9 cellular contexts compared by ENCODE assay signal in genomic region chr4:101102114-101102752, GRCh38.
A peak's percentile ranks its signal among the peaks of the same experiment; 100 is the strongest.
DNase-seq lines count a peak whose midpoint lies in the region; ATAC-seq and TF ChIP-seq lines count a peak whose summit lies in the region.
"Had no signal": no experiment of that assay in that cellular context is flagged by ENCODE, and none has a peak within 500 bp of the region (broad histone marks: within the 10 kb centered on the region; RNA-seq: fewer than 3 reads in every experiment).

No MANE protein-coding gene starts in this region.

- ATAC-seq in HG02610 (IDR thresholded peaks at IDR 0.05; ENCODE audit: unreplicated experiment): no peak

- H2AFZ ChIP-seq in GM23248: no peak overlapping the region
- H2AFZ ChIP-seq in smooth muscle cell (ENCODE audit: low read depth): no peak overlapping the region

- no peak overlapping the region for H3K4me2 ChIP-seq in GM23248 (ENCODE audit: unreplicated experiment)
- peak overlapping the region; percentile 14 for H3K4me2 ChIP-seq in skeletal muscle satellite cell (ENCODE audit: low read length)
- H3K4me2 ChIP-seq in smooth muscle cell: no peak overlapping the region

- in situ Hi-C loops in GM23248 (cut with MboI): no loop called here

- peaks cover 3% of the 10 kb centered on the region; the same call in 1 of the 2 replicates for H3F3A ChIP-seq in GM23248 (ENCODE audit: insufficient read depth)
- peaks cover 6% of the 10 kb centered on the region for H3F3A ChIP-seq in smooth muscle cell (ENCODE audit: low read depth)

- H3K79me2 ChIP-seq in GM23248 (ENCODE audit: insufficient read depth) (peaks cover 17% of the 10 kb centered on the region; the same call in 1 of the 2 replicates), smooth muscle cell (ENCODE audit: low read depth) (peaks cover 26% of the 10 kb centered on the region)

- H3K27me3 ChIP-seq in GM23248 (replicated peaks; ENCODE audit: insufficient read depth) (no peaks in the 10 kb centered on the region), skeletal muscle satellite cell (ENCODE audit: control insufficient read depth, insufficient read depth, low read length) (no peaks in the 10 kb centered on the region), smooth muscle cell (ENCODE audit: low read depth) (no peaks in the 10 kb centered on the region)

- TF ChIP-seq CTCF in fibroblast of the aortic adventitia (IDR thresholded peaks at IDR 0.05; ENCODE audit: insufficient read depth, low read length): no peak
- no peak for TF ChIP-seq CTCF in smooth muscle cell (IDR thresholded peaks at IDR 0.05; ENCODE audit: borderline replicate concordance, insufficient read depth, poor library complexity, severe bottlenecking)

- H3K9me2 ChIP-seq in GM23248 (ENCODE audit: insufficient read depth): 0 out of 2 replicates have a peak, but pooled peaks cover 9% of the 10 kb centered on the region

- H3K36me3 ChIP-seq in GM23248 (ENCODE audit: low read depth): peaks cover 13% of the 10 kb centered on the region
- H3K36me3 ChIP-seq in skeletal muscle satellite cell (ENCODE audit: insufficient read depth, low read length): no peaks in the 10 kb centered on the region
- H3K36me3 ChIP-seq in smooth muscle cell (ENCODE audit: low read depth): no peaks in the 10 kb centered on the region

- DNase-seq in GM23248: peak; percentile 68
- DNase-seq in RPMI8226: peak; percentile 8
- peak; percentile 96 for DNase-seq in fibroblast of the aortic adventitia (ENCODE audit: low read depth)
- no peak for DNase-seq in NCI-H187 (lab: John Stamatoyannopoulos, UW)
- DNase-seq in foreskin melanocyte: no peak
- no peak for DNase-seq in smooth muscle cell (lab: John Stamatoyannopoulos, UW; ENCODE audit: unreplicated experiment)
- DNase-seq: islet precursor cell had no signal

- H3K27ac ChIP-seq in GM23248 (no peak overlapping the region), smooth muscle cell (ENCODE audit: low read depth) (no peak overlapping the region)

- H3K9ac ChIP-seq in GM23248 (no peak overlapping the region), skeletal muscle satellite cell (ENCODE audit: low read depth, low read length) (no peak overlapping the region), smooth muscle cell (ENCODE audit: low read depth) (no peak overlapping the region)

- peaks cover 13% of the 10 kb centered on the region for H3K4me1 ChIP-seq in GM23248 (ENCODE audit: insufficient read depth)
- H3K4me1 ChIP-seq in skeletal muscle satellite cell (ENCODE audit: control insufficient read depth, insufficient read depth, low read length): peaks cover 18% of the 10 kb centered on the region
- H3K4me1 ChIP-seq in smooth muscle cell (ENCODE audit: low read depth): peaks cover 14% of the 10 kb centered on the region

- H3K4me3 ChIP-seq in GM23248 (no peak overlapping the region), fibroblast of the aortic adventitia (ENCODE audit: low read depth, low read length) (no peak overlapping the region), skeletal muscle satellite cell (ENCODE audit: low read length) (no peak overlapping the region), smooth muscle cell (no peak overlapping the region)

- 19 to 21% methylated on average over 1 of the region's 1 CpG for WGBS in GM23248 (ENCODE audit: low coverage in 1 of 2, low lambda C conversion rate in 2 of 2, missing lambda C conversion rate in 2 of 2), 2 experiments
- 100% methylated on average over 1 of the region's 1 CpG for WGBS in smooth muscle cell (ENCODE audit: low lambda C conversion rate)

- H4K20me1 ChIP-seq in GM23248 (ENCODE audit: insufficient read depth): no peaks in the 10 kb centered on the region
- peaks cover 19% of the 10 kb centered on the region for H4K20me1 ChIP-seq in smooth muscle cell (ENCODE audit: low read depth)

- no peaks in the 10 kb centered on the region for H3K9me3 ChIP-seq in GM23248 (ENCODE audit: low read depth)
- H3K9me3 ChIP-seq in skeletal muscle satellite cell (replicated peaks; ENCODE audit: low read length): no peaks in the 10 kb centered on the region
- no peaks in the 10 kb centered on the region for H3K9me3 ChIP-seq in smooth muscle cell (replicated peaks; ENCODE audit: low read depth)

Comparison
In these comparisons a context has a peak if more than half of its experiments do, and no peak if none do; other contexts are left out.
1. DNase-seq: peak in GM23248 (single experiment), RPMI8226 (single experiment) and fibroblast of the aortic adventitia (single experiment); none in NCI-H187 (0 of 2), foreskin melanocyte (single experiment) and smooth muscle cell (single experiment).